18 cellular contexts compared by ENCODE assay signal in genomic region chr4:184443318-184443717, GRCh38. TPM values are rescaled to one million over a fixed set of nuclear protein-coding genes. Genes with fewer than 3 reads are reported as not detected.
DNase-seq lines count a peak whose midpoint lies in the region; ATAC-seq, FAIRE-seq and TF ChIP-seq lines count a peak whose summit lies in the region.
"Had no signal": no experiment of that assay in that cellular context is flagged by ENCODE, and none has a peak within 500 bp of the region (broad histone marks: within the 10 kb centered on the region; RNA-seq: fewer than 3 reads in every experiment).

No MANE protein-coding gene starts in this region.

- H3K36me3 ChIP-seq in GM23338 (ENCODE audit: insufficient read depth): no peaks in the 10 kb centered on the region
- no peaks in the 10 kb centered on the region for H3K36me3 ChIP-seq in H1 (ENCODE audit: control insufficient read depth in 2 of 4, insufficient read depth in 4 of 4, low read length in 3 of 4)
- peaks cover 6% of the 10 kb centered on the region for H3K36me3 ChIP-seq in neutrophil
- H3K36me3 ChIP-seq: MG63 had no signal

- H3K79me2 ChIP-seq in GM23338 (replicated peaks; ENCODE audit: insufficient read depth): peaks cover 85% of the 10 kb centered on the region
- H3K79me2 ChIP-seq in H1 (ENCODE audit: control insufficient read depth in 1 of 2, insufficient read depth in 2 of 2, low read length in 2 of 2): peaks cover 0 to 84% of the 10 kb centered on the region in 2 experiments; a peak in 3 of 4 replicates

- no peak overlapping the region for H3K9ac ChIP-seq in H1 (replicated peaks in 1 of 4; ENCODE audit: extremely low read depth in 1 of 4, low read depth in 3 of 4, low read length in 3 of 4)

- TF ChIP-seq POLR2A in H1 (IDR thresholded peaks at IDR 0.05; ENCODE audit: control extremely low read depth in 1 of 2, low read depth in 2 of 2, low read length in 2 of 2): no peak

- 86% methylated on average over 2 of the region's 2 CpGs; no CpG with 5 or more reads in 1 of the 2 experiments for WGBS in H1 (ENCODE audit: extremely low coverage in 1 of 2, insufficient coverage in 1 of 2, insufficient read length in 1 of 2, insufficient replicate concordance in 2 of 2, low coverage in 1 of 2, low lambda C conversion rate in 2 of 2, missing lambda C conversion rate in 1 of 2), 2 experiments

- peaks cover 89% of the 10 kb centered on the region for H3K4me1 Mint-ChIP-seq in activated T-cell treated with anti-CD3 and anti-CD28 coated beads, Interleukin-2, amount 50 U/mL, for 72 hours (ENCODE audit: low read depth)
- H3K4me1 Mint-ChIP-seq in GM23338 (peaks cover 81% of the 10 kb centered on the region), Calu3 (ENCODE audit: low read depth, unreplicated experiment) (no peaks in the 10 kb centered on the region)

- H3K4me1 ChIP-seq in GM23338 (ENCODE audit: insufficient read depth): peaks cover 66% of the 10 kb centered on the region
- peaks cover 4 to 22% (median 18%) of the 10 kb centered on the region in 4 experiments for H3K4me1 ChIP-seq in H1 (replicated peaks in 1 of 4; ENCODE audit: control insufficient read depth in 3 of 4, insufficient read depth in 4 of 4, low read length in 3 of 4)
- H3K4me1 ChIP-seq in neutrophil (ENCODE audit: control insufficient read depth in 1 of 2, insufficient read depth in 1 of 2, low read depth in 1 of 2, low read length in 1 of 2): peaks cover 51 to 60% of the 10 kb centered on the region in 2 experiments
- H3K4me1 ChIP-seq: A549 had no signal

- H4K20me1 ChIP-seq in GM23338 (replicated peaks; ENCODE audit: insufficient read depth) (no peaks in the 10 kb centered on the region), H1 (replicated peaks in 1 of 2; ENCODE audit: control insufficient read depth in 1 of 2, insufficient read depth in 2 of 2, low read length in 2 of 2) (no peaks in the 10 kb centered on the region)

- H3K4me2 ChIP-seq in GM23338 (no peak overlapping the region), H1 (ENCODE audit: insufficient read depth in 1 of 2, low read depth in 2 of 2, low read length in 2 of 2) (no peak overlapping the region)
- H3K4me2 ChIP-seq: A549 had no signal

- no TSS peak for BruUV-seq in Calu3 (replicated peaks; lab: Mats Ljungman, UMichigan)

- no peak overlapping the region for H3K23ac ChIP-seq in H1 (ENCODE audit: insufficient read length)

- H2BK12ac ChIP-seq in H1 (ENCODE audit: low read depth, low read length): no peak overlapping the region

- no peaks in the 10 kb centered on the region for H3K23me2 ChIP-seq in H1 (ENCODE audit: low read depth, low read length)

- peak overlapping the region; percentile 3; the same call in 1 of the 2 replicates for H2BK20ac ChIP-seq in H1 (ENCODE audit: low read length)

- no peak overlapping the region for H4K8ac ChIP-seq in H1 (ENCODE audit: extremely low read depth, insufficient read depth, low read length)

- no peak overlapping the region for H3K4me3 ChIP-seq in GM23338
- no peak overlapping the region for H3K4me3 ChIP-seq in H1 (ENCODE audit: extremely low read depth in 1 of 4, insufficient read depth in 2 of 4, low read depth in 3 of 4, low read length in 4 of 4)
- H3K4me3 ChIP-seq in neutrophil (ENCODE audit: low read depth in 1 of 2, low read length in 1 of 2): no peak overlapping the region
- H3K4me3 ChIP-seq: A549, MG63, SJSA1 had no signal

- peak overlapping the region in 1 of 2 donors; percentile 37 for H3K4me3 Mint-ChIP-seq in activated T-cell treated with anti-CD3 and anti-CD28 coated beads, Interleukin-2, amount 50 U/mL, for 72 hours
- H3K4me3 Mint-ChIP-seq in GM23338 (no peak overlapping the region), Calu3 (ENCODE audit: low read depth, unreplicated experiment) (no peak overlapping the region)
- H3K4me3 Mint-ChIP-seq: HFFc6 had no signal

- no peak for TF ChIP-seq EP300 in H1 (IDR thresholded peaks at IDR 0.05; ENCODE audit: borderline replicate concordance in 1 of 2, low read depth in 2 of 2, low read length in 2 of 2)

- CTCF ChIA-PET in H1 (lab: Charles Lee; ENCODE audit: partially characterized antibody): interaction anchor here (0.6 kb wide), 1 partner anchor 151 kb away, joined by 3 read pairs; no protein-coding TSS in a partner anchor
- CTCF ChIA-PET in Calu3 (lab: Charles Lee): no interaction called here

- no peak overlapping the region for H4K91ac ChIP-seq in H1 (replicated peaks; ENCODE audit: insufficient read length, low read length)

- H2BK120ac ChIP-seq in H1 (replicated peaks; ENCODE audit: low read depth, low read length): no peak overlapping the region

- TF ChIP-seq CTCF in GM23338 (conservative IDR thresholded peaks at IDR 0.05; ENCODE audit: low read depth in 2 of 2) (no peak), H1 (IDR thresholded peaks at IDR 0.05; ENCODE audit: control extremely low read depth in 1 of 3, insufficient read depth in 1 of 3, low read depth in 1 of 3, low read length in 3 of 3) (no peak), neutrophil (IDR thresholded peaks at IDR 0.05) (no peak), Calu3 (IDR thresholded peaks at IDR 0.05; ENCODE audit: unreplicated experiment) (no peak)

- no peak overlapping the region for H3K56ac ChIP-seq in H1 (replicated peaks; ENCODE audit: insufficient read length, low read depth, low read length)

- H3K4ac ChIP-seq in H1 (replicated peaks; ENCODE audit: insufficient read length, low read depth, low read length): no peak overlapping the region

- ATAC-seq in activated T-cell treated with anti-CD3 and anti-CD28 coated beads, Interleukin-2, amount 50 U/mL, for 72 hours (replicated peaks in 1 of 2): no peak
- ATAC-seq in GM23338 (no peak), GM21737 (IDR thresholded peaks at IDR 0.05; ENCODE audit: unreplicated experiment) (no peak), GM19023 (IDR thresholded peaks at IDR 0.05; ENCODE audit: unreplicated experiment) (no peak)
- ATAC-seq: A549, HepG2 had no signal

- H3K27me3 Mint-ChIP-seq in activated T-cell treated with anti-CD3 and anti-CD28 coated beads, Interleukin-2, amount 50 U/mL, for 72 hours (ENCODE audit: low read depth): no peaks in the 10 kb centered on the region
- H3K27me3 Mint-ChIP-seq in GM23338 (ENCODE audit: insufficient read depth, low read depth, poor library complexity) (peaks cover 3% of the 10 kb centered on the region), Calu3 (ENCODE audit: unreplicated experiment) (no peaks in the 10 kb centered on the region)

- peak overlapping the region; percentile 23; the same call in 1 of the 2 replicates for H2BK15ac ChIP-seq in H1 (ENCODE audit: low read length)

- H2BK5ac ChIP-seq in H1 (ENCODE audit: low read depth, low read length): no peak overlapping the region

- H3K18ac ChIP-seq in H1 (ENCODE audit: extremely low read depth, low read length): no peak overlapping the region

- H3K27me3 ChIP-seq in GM23338 (ENCODE audit: insufficient read depth): no peaks in the 10 kb centered on the region
- H3K27me3 ChIP-seq in H1 (replicated peaks in 1 of 4; ENCODE audit: control insufficient read depth in 3 of 4, extremely low read depth in 1 of 4, insufficient read depth in 3 of 4, low read length in 3 of 4): no peaks in the 10 kb centered on the region
- no peaks in the 10 kb centered on the region for H3K27me3 ChIP-seq in neutrophil
- H3K27me3 ChIP-seq: MG63, SJSA1 had no signal

- no peaks in the 10 kb centered on the region for H3K9me2 ChIP-seq in GM23338 (ENCODE audit: insufficient read depth)

- H3K27ac Mint-ChIP-seq in activated T-cell treated with anti-CD3 and anti-CD28 coated beads, Interleukin-2, amount 50 U/mL, for 72 hours: peak overlapping the region; percentile 5
- peak overlapping the region; percentile 14; the same call in 1 of the 2 replicates for H3K27ac Mint-ChIP-seq in GM23338
- no peak overlapping the region for H3K27ac Mint-ChIP-seq in Calu3 (ENCODE audit: unreplicated experiment)
- H3K27ac Mint-ChIP-seq: HFFc6 had no signal

- peaks cover 0 to 10% of the 10 kb centered on the region in 2 donors for H3K36me3 Mint-ChIP-seq in activated T-cell treated with anti-CD3 and anti-CD28 coated beads, Interleukin-2, amount 50 U/mL, for 72 hours (ENCODE audit: insufficient read depth in 2 of 2)
- H3K36me3 Mint-ChIP-seq in GM23338 (ENCODE audit: low read depth) (peaks cover 5% of the 10 kb centered on the region; the same call in 1 of the 3 replicates), Calu3 (ENCODE audit: insufficient read depth, unreplicated experiment) (no peaks in the 10 kb centered on the region)

- intact Hi-C loops in Calu3 (cut with micrococcal nuclease; ENCODE audit: unreplicated experiment): no loop called here

- no peak overlapping the region for H3K14ac ChIP-seq in H1 (ENCODE audit: insufficient read length)

- H2AK5ac ChIP-seq in H1 (ENCODE audit: low read depth, low read length): no peak overlapping the region

- FAIRE-seq in H1 (lab: Jason Lieb, UNC): no peak
- FAIRE-seq: A549, HepG2 had no signal

- H3K27ac ChIP-seq in GM23338 (ENCODE audit: low read depth) (peak overlapping the region; percentile 94), H1 (ENCODE audit: low read depth, low read length) (no peak overlapping the region), neutrophil (peak overlapping the region; percentile 86)
- H3K27ac ChIP-seq: A549, SJSA1 had no signal

- H2AFZ ChIP-seq in GM23338 (no peak overlapping the region), H1 (ENCODE audit: low read length) (no peak overlapping the region)

- H3K79me1 ChIP-seq in H1 (ENCODE audit: low read depth, low read length): peaks cover 7% of the 10 kb centered on the region

- POLR2A ChIA-PET in H1 (lab: Charles Lee; ENCODE audit: partially characterized antibody): no interaction called here

- DNase-seq in activated T-cell treated with anti-CD3 and anti-CD28 coated beads, Interleukin-2, amount 50 U/mL, for 72 hours: no peak
- no peak for DNase-seq in activated T-cell treated with anti-CD3 and anti-CD28 coated beads for 4 hours
- no peak for DNase-seq in GM23338 (ENCODE audit: low spot score)
- DNase-seq in H1 (ENCODE audit: low read depth in 1 of 2, low spot score in 2 of 2): no peak
- DNase-seq in Calu3: no peak
- DNase-seq: DMS153, GOT3, HFFc6, MG63, NCI-H1105, NCI-H187, NCI-H446 had no signal

- no peak for TF ChIP-seq RAD21 in H1 (IDR thresholded peaks at IDR 0.05 in 1 of 2, conservative IDR thresholded peaks at IDR 0.05 in 1 of 2; ENCODE audit: low read depth in 2 of 2, low read length in 2 of 2)

- no peaks in the 10 kb centered on the region for H3K9me3 Mint-ChIP-seq in activated T-cell treated with anti-CD3 and anti-CD28 coated beads, Interleukin-2, amount 50 U/mL, for 72 hours
- H3K9me3 Mint-ChIP-seq in GM23338 (no peaks in the 10 kb centered on the region), Calu3 (ENCODE audit: low read depth, unreplicated experiment) (no peaks in the 10 kb centered on the region)
- H3K9me3 Mint-ChIP-seq: HFFc6 had no signal

- H4K5ac ChIP-seq in H1 (ENCODE audit: insufficient read length, low read depth, low read length): no peak overlapping the region

- peaks cover 15% of the 10 kb centered on the region for H3F3A ChIP-seq in GM23338 (replicated peaks; ENCODE audit: low read depth)

- H3K9me3 ChIP-seq in H1 (ENCODE audit: insufficient read depth in 2 of 2, low read depth in 1 of 2, low read length in 1 of 2) (no peaks in the 10 kb centered on the region; a peak in 1 of 4 replicates), neutrophil (no peaks in the 10 kb centered on the region)
- H3K9me3 ChIP-seq: A549, MG63, SJSA1 had no signal

RNA-seq across cellular contexts. Expression of gene IRF2, which starts 31.0 kb away (rescaled TPM):
- 10 to 100 TPM; 70.3 TPM for total RNA-seq in activated T-cell treated with anti-CD3 and anti-CD28 coated beads, Interleukin-2, amount 50 U/mL, for 72 hours
- 14.1 and 14.7 TPM in 2 replicates for total RNA-seq in GM23338 (2014; rRNA removed; shearing (Covaris generic))
- polyA plus RNA-seq in GM23338 (2016; fragmentation: Nextera tagmentation; extraction: Ambion mirVana): 13.6 and 15.0 TPM in 2 replicates
- 12.5 and 13.8 TPM in 2 replicates for total RNA-seq in H1 (2021; fragmentation: NEBNext Ultra II Directional; extraction: Animal tissue kit (Norgen Biotek cat#: 25700))
- polyA plus RNA-seq in H1 (2011; rRNA removed): 10.7 and 17.0 TPM in 2 replicates
- 11.9 TPM for polyA plus RNA-seq in H1 (2011; cell fraction: cytosol; rRNA removed)
- 10.1 TPM for polyA plus RNA-seq in H1 (2011; cell fraction: nucleus; rRNA removed)
- 11.2 to 13.5 TPM (median 13.0 TPM) in 4 replicates for polyA plus RNA-seq in H1 (2012, experiment 1 of 2)
- polyA plus RNA-seq in H1 (2012, experiment 2 of 2): 3.0 TPM
- polyA plus RNA-seq in H1 (2013, experiment 1 of 2): 8.7 TPM
- polyA plus RNA-seq in H1 (2013, experiment 2 of 2): 6.7 TPM
- 19.2 and 25.2 TPM in 2 replicates for polyA minus RNA-seq in H1 (2011; rRNA and poly(A)+ RNA removed)
- polyA minus RNA-seq in H1 (2011; cell fraction: cytosol; rRNA and poly(A)+ RNA removed): 19.8 TPM
- polyA minus RNA-seq in H1 (2011; cell fraction: nucleus; rRNA and poly(A)+ RNA removed): 16.6 TPM
- total RNA-seq in Calu3 (2022): 27.3 and 28.2 TPM in 2 replicates
